ENCODE assay signal across 34 cellular contexts in the genomic region with DNA sequence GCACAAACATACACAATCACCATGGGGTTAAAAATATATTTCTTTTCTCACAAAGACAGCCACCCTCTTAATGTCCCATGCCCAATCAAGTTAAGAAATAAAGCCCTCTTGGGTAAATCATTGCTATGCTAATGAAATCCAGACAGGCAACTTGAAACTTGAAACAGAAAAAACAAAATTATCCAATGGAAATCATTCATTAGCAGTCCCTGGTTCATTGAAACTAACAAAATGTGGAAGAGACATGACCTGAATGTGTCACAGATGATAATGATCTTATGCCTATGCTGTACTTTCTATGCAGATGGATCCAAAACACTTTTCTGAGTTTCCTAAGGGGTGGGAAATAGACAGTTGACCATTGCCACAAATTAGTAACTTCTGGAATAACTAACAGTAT.
"Had no signal": no experiment of that assay in that cellular context is flagged by ENCODE, and none has a peak within 500 bp of the region (broad histone marks: within the 10 kb centered on the region; RNA-seq: fewer than 3 reads in every experiment).

No MANE protein-coding gene starts in this region.

- H3K4me3 ChIP-seq: coronary artery, dorsolateral prefrontal cortex, heart left ventricle had no signal

- DNase-seq: activated CD4-positive, alpha-beta memory T cell treated with anti-CD3 and anti-CD28 coated beads for 36 hours; activated CD4-positive, alpha-beta T cell treated with anti-CD3 and anti-CD28 coated beads for 36 hours; activated CD4-positive, alpha-beta T cell treated with anti-CD3 and anti-CD28 coated beads, Interleukin-2, amount 10 ng/mL, durations not matched to agents 24 days and 14 days; activated CD4-positive, CD25-positive, alpha-beta regulatory T cell; activated CD4-positive, CD25-positive, alpha-beta regulatory T cell treated with anti-CD3 and anti-CD28 coated beads, Interleukin-2, amount 50 U/mL, for 72 hours; activated CD8-positive, alpha-beta memory T cell treated with anti-CD3 and anti-CD28 coated beads, Interleukin-2, amount 10 ng/mL, durations not matched to agents 7 days and 5 days; activated CD8-positive, alpha-beta memory T cell treated with anti-CD3 and anti-CD28 coated beads, Interleukin-2, amount 50 U/mL, for 4 hours; activated CD8-positive, alpha-beta T cell treated with anti-CD3 and anti-CD28 coated beads, Interleukin-2, amount 10 ng/mL, durations not matched to agents 7 days and 5 days; activated effector memory CD4-positive, alpha-beta T cell treated with anti-CD3 and anti-CD28 coated beads, Interleukin-2, amount 50 U/mL, for 16 hours; activated naive CD4-positive, alpha-beta T cell treated with anti-CD3 and anti-CD28 coated beads, Interleukin-2, amount 10 ng/mL, durations not matched to agents 7 days and 5 days; activated naive CD8-positive, alpha-beta T cell treated with anti-CD3 and anti-CD28 coated beads, Interleukin-2, amount 10 ng/mL, durations not matched to agents 7 days and 5 days; activated T-cell treated with anti-CD3 and anti-CD28 coated beads, Interleukin-2, amount 50 U/mL, for 1 hour; activated T-cell treated with anti-CD3 and anti-CD28 coated beads, Interleukin-2, amount 50 U/mL, for 48 hours; amniotic stem cell; anterior cingulate cortex; brain microvascular endothelial cell; dorsolateral prefrontal cortex; effector memory CD4-positive, alpha-beta T cell; endodermal cell; foreskin fibroblast; heart left ventricle; T-helper 1 cell; T-helper 17 cell; T1000 had no signal

- H3K4me1 ChIP-seq: heart left ventricle had no signal

- ATAC-seq: activated CD4-positive, alpha-beta T cell treated with anti-CD3 and anti-CD28 coated beads for 36 hours; activated CD8-positive, alpha-beta memory T cell treated with anti-CD3 and anti-CD28 coated beads, Interleukin-2, amount 10 ng/mL, durations not matched to agents 7 days and 5 days; activated CD8-positive, alpha-beta T cell treated with anti-CD3 and anti-CD28 coated beads, Interleukin-2, amount 10 ng/mL, durations not matched to agents 7 days and 5 days; activated naive CD4-positive, alpha-beta T cell treated with anti-CD3 and anti-CD28 coated beads, Interleukin-2, amount 50 U/mL, for 72 hours; esophagus mucosa; heart left ventricle; T-helper 17 cell had no signal

- H3K36me3 Mint-ChIP-seq: activated CD4-positive, alpha-beta memory T cell treated with anti-CD3 and anti-CD28 coated beads for 36 hours; activated CD8-positive, alpha-beta memory T cell treated with anti-CD3 and anti-CD28 coated beads, Interleukin-2, amount 10 ng/mL, durations not matched to agents 7 days and 5 days; activated naive CD4-positive, alpha-beta T cell treated with anti-CD3 and anti-CD28 coated beads, Interleukin-2, amount 10 ng/mL, durations not matched to agents 7 days and 5 days; activated naive CD4-positive, alpha-beta T cell treated with anti-CD3 and anti-CD28 coated beads, Interleukin-2, amount 50 U/mL, for 72 hours; activated naive CD8-positive, alpha-beta T cell treated with anti-CD3 and anti-CD28 coated beads, Interleukin-2, amount 10 ng/mL, durations not matched to agents 7 days and 5 days had no signal

- H3K4me1 Mint-ChIP-seq: activated CD4-positive, alpha-beta T cell treated with anti-CD3 and anti-CD28 coated beads for 36 hours; activated CD4-positive, alpha-beta T cell treated with anti-CD3 and anti-CD28 coated beads, Interleukin-2, amount 10 ng/mL, durations not matched to agents 24 days and 14 days; activated CD8-positive, alpha-beta memory T cell treated with anti-CD3 and anti-CD28 coated beads, Interleukin-2, amount 10 ng/mL, durations not matched to agents 7 days and 5 days; activated naive CD4-positive, alpha-beta T cell treated with anti-CD3 and anti-CD28 coated beads, Interleukin-2, amount 10 ng/mL, durations not matched to agents 7 days and 5 days; activated naive CD8-positive, alpha-beta T cell treated with anti-CD3 and anti-CD28 coated beads, Interleukin-2, amount 10 ng/mL, durations not matched to agents 7 days and 5 days; central memory CD8-positive, alpha-beta T cell; T-helper 17 cell had no signal

- H3K4me3 Mint-ChIP-seq: activated CD4-positive, alpha-beta memory T cell treated with anti-CD3 and anti-CD28 coated beads for 36 hours; activated CD4-positive, alpha-beta T cell treated with anti-CD3 and anti-CD28 coated beads for 36 hours; activated CD4-positive, alpha-beta T cell treated with anti-CD3 and anti-CD28 coated beads, Interleukin-2, amount 10 ng/mL, durations not matched to agents 24 days and 14 days; activated CD8-positive, alpha-beta memory T cell treated with anti-CD3 and anti-CD28 coated beads, Interleukin-2, amount 10 ng/mL, durations not matched to agents 7 days and 5 days; activated CD8-positive, alpha-beta T cell treated with anti-CD3 and anti-CD28 coated beads, Interleukin-2, amount 10 ng/mL, durations not matched to agents 7 days and 5 days; activated naive CD4-positive, alpha-beta T cell treated with anti-CD3 and anti-CD28 coated beads, Interleukin-2, amount 10 ng/mL, durations not matched to agents 7 days and 5 days; activated naive CD8-positive, alpha-beta T cell treated with anti-CD3 and anti-CD28 coated beads, Interleukin-2, amount 10 ng/mL, durations not matched to agents 7 days and 5 days; activated T-helper 1 cell treated with anti-CD3 and anti-CD28 coated beads, Interleukin-12 subunit alpha, Interleukin-12 subunit beta, Interleukin-2, Interleukin-4 antibody, amounts not matched to agents 30 ng/mL and 10 ng/mL and 1 ng/mL, durations not matched to agents 14 hours and 24 hours and 36 hours; central memory CD8-positive, alpha-beta T cell; dendritic cell treated with granulocyte-macrophage colony-stimulating factor and Interleukin-4, amounts not matched to agents 40 ng/mL and 50 ng/mL, for 4 days; endodermal cell; T-helper 17 cell; T-helper 2 cell treated with Interferon-gamma antibody and Interleukin-4, amounts not matched to agents 5 μg/mL and 100 μg/mL, for 36 hours had no signal

- H3K27me3 Mint-ChIP-seq: activated CD4-positive, alpha-beta memory T cell treated with anti-CD3 and anti-CD28 coated beads for 36 hours; activated CD4-positive, alpha-beta T cell treated with anti-CD3 and anti-CD28 coated beads for 36 hours; activated CD4-positive, alpha-beta T cell treated with anti-CD3 and anti-CD28 coated beads, Interleukin-2, amount 10 ng/mL, durations not matched to agents 24 days and 14 days; activated CD8-positive, alpha-beta memory T cell treated with anti-CD3 and anti-CD28 coated beads, Interleukin-2, amount 10 ng/mL, durations not matched to agents 7 days and 5 days; activated naive CD4-positive, alpha-beta T cell treated with anti-CD3 and anti-CD28 coated beads, Interleukin-2, amount 10 ng/mL, durations not matched to agents 7 days and 5 days; activated naive CD8-positive, alpha-beta T cell treated with anti-CD3 and anti-CD28 coated beads, Interleukin-2, amount 10 ng/mL, durations not matched to agents 7 days and 5 days; dendritic cell treated with granulocyte-macrophage colony-stimulating factor and Interleukin-4, amounts not matched to agents 40 ng/mL and 50 ng/mL, for 4 days; T-helper 17 cell had no signal

- H3K9me3 Mint-ChIP-seq: activated CD4-positive, alpha-beta T cell treated with anti-CD3 and anti-CD28 coated beads, Interleukin-2, amount 10 ng/mL, durations not matched to agents 24 days and 14 days; activated naive CD4-positive, alpha-beta T cell treated with anti-CD3 and anti-CD28 coated beads, Interleukin-2, amount 10 ng/mL, durations not matched to agents 7 days and 5 days; activated T-helper 1 cell treated with anti-CD3 and anti-CD28 coated beads, Interleukin-12 subunit alpha, Interleukin-12 subunit beta, Interleukin-2, Interleukin-4 antibody, amounts not matched to agents 30 ng/mL and 10 ng/mL and 1 ng/mL, durations not matched to agents 14 hours and 24 hours and 36 hours; central memory CD8-positive, alpha-beta T cell; T-helper 2 cell treated with Interferon-gamma antibody and Interleukin-4, amounts not matched to agents 5 μg/mL and 100 μg/mL, for 36 hours had no signal

- H3K27ac Mint-ChIP-seq: activated CD4-positive, alpha-beta memory T cell treated with anti-CD3 and anti-CD28 coated beads for 36 hours; activated CD4-positive, alpha-beta T cell treated with anti-CD3 and anti-CD28 coated beads for 36 hours; activated CD4-positive, alpha-beta T cell treated with anti-CD3 and anti-CD28 coated beads, Interleukin-2, amount 10 ng/mL, durations not matched to agents 24 days and 14 days; activated CD8-positive, alpha-beta memory T cell treated with anti-CD3 and anti-CD28 coated beads, Interleukin-2, amount 10 ng/mL, durations not matched to agents 7 days and 5 days; activated CD8-positive, alpha-beta T cell treated with anti-CD3 and anti-CD28 coated beads, Interleukin-2, amount 10 ng/mL, durations not matched to agents 7 days and 5 days; activated naive CD4-positive, alpha-beta T cell treated with anti-CD3 and anti-CD28 coated beads, Interleukin-2, amount 10 ng/mL, durations not matched to agents 7 days and 5 days; activated naive CD4-positive, alpha-beta T cell treated with anti-CD3 and anti-CD28 coated beads, Interleukin-2, amount 50 U/mL, for 72 hours; activated naive CD8-positive, alpha-beta T cell treated with anti-CD3 and anti-CD28 coated beads, Interleukin-2, amount 10 ng/mL, durations not matched to agents 7 days and 5 days; activated T-helper 1 cell treated with anti-CD3 and anti-CD28 coated beads, Interleukin-12 subunit alpha, Interleukin-12 subunit beta, Interleukin-2, Interleukin-4 antibody, amounts not matched to agents 30 ng/mL and 10 ng/mL and 1 ng/mL, durations not matched to agents 14 hours and 24 hours and 36 hours; activated T-helper 2 cell treated with anti-CD3 and anti-CD28 coated beads, Interferon-gamma antibody, Interleukin-2, Interleukin-4, amounts not matched to agents 10 μg/mL and 5 μg/mL and 100 μg/mL, durations not matched to agents 14 hours and 24 hours and 36 hours; dendritic cell treated with granulocyte-macrophage colony-stimulating factor and Interleukin-4, amounts not matched to agents 40 ng/mL and 50 ng/mL, for 4 days; endodermal cell; T-helper 17 cell; T-helper 2 cell treated with Interferon-gamma antibody and Interleukin-4, amounts not matched to agents 5 μg/mL and 100 μg/mL, for 36 hours had no signal

- FAIRE-seq: bronchial epithelial cell, frontal cortex had no signal

- H3K27ac ChIP-seq: brain microvascular endothelial cell, coronary artery, dorsolateral prefrontal cortex, heart left ventricle had no signal
